In the genomic region with DNA sequence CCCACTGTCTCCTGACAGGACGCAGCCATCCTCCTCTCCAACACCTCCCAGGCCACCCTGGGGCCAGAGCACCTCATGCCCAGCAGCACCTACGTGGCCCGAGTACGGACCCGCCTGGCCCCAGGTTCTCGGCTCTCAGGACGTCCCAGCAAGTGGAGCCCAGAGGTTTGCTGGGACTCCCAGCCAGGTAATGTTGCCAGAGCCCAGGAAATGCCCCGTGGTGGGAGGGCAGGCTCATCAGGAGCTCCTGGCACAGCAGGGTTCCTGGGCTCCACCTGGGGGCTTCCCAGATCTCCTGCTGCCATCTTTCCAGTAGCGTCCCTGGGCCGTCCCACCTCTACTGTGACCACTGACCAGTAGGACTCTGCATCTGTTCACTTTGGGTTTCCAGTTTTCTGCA, we compare ENCODE assay signal across 20 cellular contexts. TPM values are rescaled to one million over a fixed set of nuclear protein-coding genes. Genes with fewer than 3 reads are reported as not detected.
DNase-seq lines count a peak whose midpoint lies in the region; ATAC-seq and TF ChIP-seq lines count a peak whose summit lies in the region.
"Had no signal": no experiment of that assay in that cellular context is flagged by ENCODE, and none has a peak within 500 bp of the region (broad histone marks: within the 10 kb centered on the region; RNA-seq: fewer than 3 reads in every experiment).

No MANE protein-coding gene starts in this region.

- H3K36me3 ChIP-seq in MM.1S (replicated peaks; ENCODE audit: insufficient read depth, low read length): no peaks in the 10 kb centered on the region
- no peaks in the 10 kb centered on the region for H3K36me3 ChIP-seq in neuronal stem cell (replicated peaks in 1 of 2; ENCODE audit: control insufficient read depth in 2 of 2, insufficient read depth in 2 of 2, low read length in 2 of 2)
- no peaks in the 10 kb centered on the region for H3K36me3 ChIP-seq in PC-9 (ENCODE audit: low read depth)

- H3K4me2 ChIP-seq in MM.1S (ENCODE audit: low read depth, low read length): peak overlapping the region; percentile 79
- no peak overlapping the region for H3K4me2 ChIP-seq in neuronal stem cell (ENCODE audit: insufficient read depth, low read length, poor library complexity, severe bottlenecking)
- no peak overlapping the region for H3K4me2 ChIP-seq in PC-9
- H3K4me2 ChIP-seq: SK-N-SH had no signal

- H3K36me3 Mint-ChIP-seq in activated CD4-positive, alpha-beta memory T cell treated with anti-CD3 and anti-CD28 coated beads, Interleukin-2, amount 10 ng/mL, durations not matched to agents 7 days and 5 days (ENCODE audit: low read depth): no peaks in the 10 kb centered on the region
- H3K36me3 Mint-ChIP-seq: CD4-positive, alpha-beta memory T cell had no signal

- H2AFZ ChIP-seq in MM.1S (ENCODE audit: low read length) (no peak overlapping the region), neuronal stem cell (ENCODE audit: low read length) (no peak overlapping the region), PC-9 (no peak overlapping the region)

- H3K4me3 Mint-ChIP-seq in activated CD4-positive, alpha-beta memory T cell treated with anti-CD3 and anti-CD28 coated beads, Interleukin-2, amount 10 ng/mL, durations not matched to agents 7 days and 5 days: no peak overlapping the region
- H3K4me3 Mint-ChIP-seq: CD4-positive, alpha-beta memory T cell had no signal

- H4K8ac ChIP-seq in neuronal stem cell (ENCODE audit: low read depth, low read length): no peak overlapping the region

- DNase-seq in GM10248 (ENCODE audit: extremely low spot score) (peak; percentile 11), MM.1S (no peak), neuronal stem cell (ENCODE audit: low spot score) (no peak), ureter (ENCODE audit: low spot score) (peak; percentile 40), PC-9 (no peak)
- no peak for DNase-seq in activated CD4-positive, alpha-beta memory T cell treated with anti-CD3 and anti-CD28 coated beads, Interleukin-2, amount 10 ng/mL, durations not matched to agents 7 days and 5 days
- DNase-seq: CD4-positive, alpha-beta memory T cell; DND-41; NCI-H1092; NCI-H1436 treated with DMSO at 0.1 percent for 48 hours; NCI-H1930; NCI-H2227 treated with DMSO at 0.1 percent for 48 hours; NCI-H510A; NK-92 treated with Interleukin-12 subunit alpha and Interleukin-12 subunit beta, amount 100 ng/mL, for 24 hours; SIG-M5; SK-N-SH had no signal

- no peak overlapping the region for H3K14ac ChIP-seq in neuronal stem cell (ENCODE audit: low read length)

- CTCF ChIA-PET in GM10248 (lab: Yijun Ruan, JAX): interaction anchor here (0.9 to 1.8 kb wide), 7 partner anchors 10 to 76 kb away, joined by 3 to 6 read pairs (median 4); no protein-coding TSS in a partner anchor
- CTCF ChIA-PET in activated CD4-positive, alpha-beta memory T cell treated with anti-CD3 and anti-CD28 coated beads, Interleukin-2, amount 10 ng/mL, durations not matched to agents 7 days and 5 days (lab: Charles Lee): no interaction called here
- CTCF ChIA-PET in PC-9 (lab: Charles Lee): interaction anchor here (0.5 kb wide), 1 partner anchor 122 kb away, joined by 12 read pairs; no protein-coding TSS in a partner anchor

- H3K4me1 ChIP-seq in MM.1S (ENCODE audit: low read length) (peaks cover 57% of the 10 kb centered on the region), neuronal stem cell (ENCODE audit: control insufficient read depth in 2 of 2, insufficient read depth in 1 of 2, low read depth in 1 of 2, low read length in 2 of 2) (peaks cover 0 to 7% of the 10 kb centered on the region in 2 donors), PC-9 (replicated peaks; ENCODE audit: insufficient read depth) (peaks cover 6% of the 10 kb centered on the region; the same call in 1 of the 2 replicates)
- H3K4me1 ChIP-seq: Caco-2 had no signal

- no peak overlapping the region for H2BK5ac ChIP-seq in neuronal stem cell (ENCODE audit: low read length)

- peak overlapping the region; percentile 18; the same call in 1 of the 2 replicates for H3K4me3 ChIP-seq in MM.1S (ENCODE audit: low read length)
- no peak overlapping the region for H3K4me3 ChIP-seq in neuronal stem cell (ENCODE audit: low read length in 2 of 2)
- H3K4me3 ChIP-seq in PC-9: no peak overlapping the region

- H3K27me3 Mint-ChIP-seq in activated CD4-positive, alpha-beta memory T cell treated with anti-CD3 and anti-CD28 coated beads, Interleukin-2, amount 10 ng/mL, durations not matched to agents 7 days and 5 days: peaks cover 5% of the 10 kb centered on the region

- H4K20me1 ChIP-seq in MM.1S (ENCODE audit: insufficient read depth, low read length) (no peaks in the 10 kb centered on the region), PC-9 (ENCODE audit: insufficient read depth) (no peaks in the 10 kb centered on the region)

- H4K91ac ChIP-seq in neuronal stem cell (ENCODE audit: low read depth, low read length, poor library complexity): no peak overlapping the region

- no peak for ATAC-seq in GM19328 (IDR thresholded peaks at IDR 0.05; ENCODE audit: unreplicated experiment)
- ATAC-seq: Panc1 had no signal

- H3K79me2 ChIP-seq in MM.1S (ENCODE audit: low read length) (peaks cover 41% of the 10 kb centered on the region), PC-9 (ENCODE audit: low read depth) (no peaks in the 10 kb centered on the region)

- H3K27ac Mint-ChIP-seq in activated CD4-positive, alpha-beta memory T cell treated with anti-CD3 and anti-CD28 coated beads, Interleukin-2, amount 10 ng/mL, durations not matched to agents 7 days and 5 days: no peak overlapping the region
- H3K27ac Mint-ChIP-seq: CD4-positive, alpha-beta memory T cell had no signal

- H2BK15ac ChIP-seq in neuronal stem cell (ENCODE audit: low read length): no peak overlapping the region

- no TSS peak for BruUV-seq in PC-9 (replicated peaks; lab: Mats Ljungman, UMichigan)

- POLR2A ChIA-PET in GM10248 (lab: Yijun Ruan, JAX): no interaction called here
- POLR2A ChIA-PET in activated CD4-positive, alpha-beta memory T cell treated with anti-CD3 and anti-CD28 coated beads, Interleukin-2, amount 10 ng/mL, durations not matched to agents 7 days and 5 days (lab: Charles Lee): no interaction called here
- POLR2A ChIA-PET in PC-9 (lab: Charles Lee; ENCODE audit: unreplicated experiment): interaction anchor here (0.6 kb wide), 1 partner anchor 345 kb away, joined by 3 read pairs; no protein-coding TSS in a partner anchor

- no CpG with 5 or more reads among the region's 10 CpGs for WGBS in neuronal stem cell (ENCODE audit: extremely low coverage in 2 of 2, insufficient read length in 2 of 2, insufficient replicate concordance in 1 of 2), 2 donors

- no peaks in the 10 kb centered on the region for H3K27me3 ChIP-seq in MM.1S (replicated peaks; ENCODE audit: insufficient read depth, low read length)
- H3K27me3 ChIP-seq in neuronal stem cell (ENCODE audit: control insufficient read depth in 3 of 3, insufficient read depth in 3 of 3, low read depth in 1 of 3, low read length in 3 of 3): peaks cover 0 to 40% (median 0%) of the 10 kb centered on the region in 3 experiments
- no peaks in the 10 kb centered on the region; the same call in 1 of the 2 replicates for H3K27me3 ChIP-seq in PC-9 (ENCODE audit: insufficient read depth, low read depth)

- no peak overlapping the region for H2BK12ac ChIP-seq in neuronal stem cell (ENCODE audit: low read length)

- no peak overlapping the region for H3K4ac ChIP-seq in neuronal stem cell (ENCODE audit: low read length)

- peaks cover 25% of the 10 kb centered on the region for H3K4me1 Mint-ChIP-seq in activated CD4-positive, alpha-beta memory T cell treated with anti-CD3 and anti-CD28 coated beads, Interleukin-2, amount 10 ng/mL, durations not matched to agents 7 days and 5 days
- H3K4me1 Mint-ChIP-seq: CD4-positive, alpha-beta memory T cell had no signal

- TF ChIP-seq CTCF in GM10248 (IDR thresholded peaks at IDR 0.05; ENCODE audit: control extremely low read depth, extremely low read depth, low read depth, missing control alignments) (no peak), MM.1S (IDR thresholded peaks at IDR 0.05; ENCODE audit: low read length) (no peak), PC-9 (conservative IDR thresholded peaks at IDR 0.05) (no peak)

- H3K27ac ChIP-seq in MM.1S (ENCODE audit: low read length): peak overlapping the region; percentile 96
- H3K27ac ChIP-seq in neuronal stem cell (replicated peaks; ENCODE audit: low read length): no peak overlapping the region
- H3K27ac ChIP-seq in PC-9: no peak overlapping the region

- H3F3A ChIP-seq in MM.1S (ENCODE audit: insufficient read depth, low read length) (peaks cover 25% of the 10 kb centered on the region), PC-9 (ENCODE audit: insufficient read depth, low read depth) (no peaks in the 10 kb centered on the region)

- intact Hi-C loops in PC-9 (cut with micrococcal nuclease; ENCODE audit: unreplicated experiment): no loop called here

- no peaks in the 10 kb centered on the region for H3K9me3 ChIP-seq in MM.1S (replicated peaks; ENCODE audit: insufficient read depth, low read length)
- H3K9me3 ChIP-seq in neuronal stem cell (replicated peaks in 1 of 2; ENCODE audit: control insufficient read depth in 2 of 2, insufficient read depth in 1 of 2, low read depth in 1 of 2, low read length in 2 of 2): peaks cover 0 to 4% of the 10 kb centered on the region in 2 donors
- no peaks in the 10 kb centered on the region for H3K9me3 ChIP-seq in PC-9 (ENCODE audit: insufficient read depth, low read depth)
- H3K9me3 ChIP-seq: Caco-2, SK-N-SH had no signal

- H2AK5ac ChIP-seq in neuronal stem cell (ENCODE audit: low read depth, low read length): no peak overlapping the region

- H2BK120ac ChIP-seq in neuronal stem cell (ENCODE audit: low read depth, low read length): no peak overlapping the region

- H3K9me3 Mint-ChIP-seq in activated CD4-positive, alpha-beta memory T cell treated with anti-CD3 and anti-CD28 coated beads, Interleukin-2, amount 10 ng/mL, durations not matched to agents 7 days and 5 days: no peaks in the 10 kb centered on the region
- H3K9me3 Mint-ChIP-seq: CD4-positive, alpha-beta memory T cell had no signal

- no peaks in the 10 kb centered on the region for H3K79me1 ChIP-seq in neuronal stem cell (ENCODE audit: low read depth, low read length)

- peak overlapping the region; percentile 12 for H3K18ac ChIP-seq in neuronal stem cell (ENCODE audit: low read length)

- H3K23ac ChIP-seq in neuronal stem cell (ENCODE audit: low read depth, low read length, poor library complexity): no peak overlapping the region

- H3K9ac ChIP-seq in MM.1S (ENCODE audit: low read length) (peak overlapping the region; percentile 45), neuronal stem cell (ENCODE audit: low read depth, low read length, poor library complexity) (no peak overlapping the region)
- H3K9ac ChIP-seq: SK-N-SH had no signal

- H3K9me2 ChIP-seq in MM.1S (replicated peaks; ENCODE audit: insufficient read depth, low read length): no peaks in the 10 kb centered on the region
- H3K9me2 ChIP-seq in PC-9 (ENCODE audit: insufficient read depth): no peaks in the 10 kb centered on the region
- H3K9me2 ChIP-seq: SK-N-SH had no signal

RNA-seq across cellular contexts. Expression of a gene that starts 16.2 kb away (rescaled TPM):
- polyA plus RNA-seq in neuronal stem cell (2013, experiment 1 of 2): 0.01 TPM
- 0.01 TPM for polyA plus RNA-seq in neuronal stem cell (2013, experiment 2 of 2)
- total RNA-seq in ureter (8.6 TPM), PC-9 (2021) (not detected in 2 replicates)
- total RNA-seq in activated CD4-positive, alpha-beta memory T cell treated with anti-CD3 and anti-CD28 coated beads, Interleukin-2, amount 10 ng/mL, durations not matched to agents 7 days and 5 days: 1 to 10 TPM; 2.3 to 3.0 TPM
- total RNA-seq: Caco-2, H4 had no signal
- polyA plus RNA-seq: SK-N-SH had no signal

Comparison
In these comparisons a context has a peak if more than half of its experiments do, and no peak if none do; other contexts are left out.
1. DNase-seq: peak in GM10248 (single experiment) and ureter (single experiment); none in MM.1S (single experiment), neuronal stem cell (single experiment), activated CD4-positive, alpha-beta memory T cell treated with anti-CD3 and anti-CD28 coated beads, Interleukin-2, amount 10 ng/mL, durations not matched to agents 7 days and 5 days (single experiment) and PC-9 (0 of 2).